21 cellular contexts compared by ENCODE assay signal in the genomic region with DNA sequence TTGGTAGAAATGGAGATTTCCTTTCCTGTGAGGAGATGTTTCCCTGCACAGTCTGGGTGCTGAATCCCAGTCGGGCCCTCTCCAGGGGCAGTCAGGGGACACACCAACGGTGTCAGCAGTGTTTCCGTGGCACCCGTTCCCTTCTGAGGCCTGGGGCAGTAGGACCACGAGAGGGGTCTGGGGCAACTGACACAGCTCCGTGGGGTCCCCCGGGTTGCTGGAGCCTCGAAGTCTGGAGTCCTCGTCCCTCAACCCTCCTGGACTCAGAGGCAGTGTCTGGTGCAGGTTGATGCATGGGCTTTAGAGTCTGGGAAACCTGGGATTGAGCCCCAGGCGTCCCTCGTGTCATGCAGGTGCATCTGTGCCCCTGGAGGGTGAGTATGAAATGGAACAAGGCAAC.
DNase-seq lines count a peak whose midpoint lies in the region; ATAC-seq, FAIRE-seq and TF ChIP-seq lines count a peak whose summit lies in the region.
"Had no signal": no experiment of that assay in that cellular context is flagged by ENCODE, and none has a peak within 500 bp of the region (broad histone marks: within the 10 kb centered on the region; RNA-seq: fewer than 3 reads in every experiment).

No MANE protein-coding gene starts in this region.

- CTCF ChIA-PET in activated CD4-positive, alpha-beta T cell treated with anti-CD3 and anti-CD28 coated beads, Interleukin-2, amount 10 ng/mL, durations not matched to agents 7 days and 5 days (lab: Charles Lee), result no interaction called here

- H3K4me1 Mint-ChIP-seq in activated CD4-positive, alpha-beta T cell treated with anti-CD3 and anti-CD28 coated beads, Interleukin-2, amount 10 ng/mL, durations not matched to agents 7 days and 5 days, result no peaks in the 10 kb centered on the region
- H3K4me1 Mint-ChIP-seq: B cell had no signal

- no peak overlapping the region for H3K4me3 Mint-ChIP-seq in activated CD4-positive, alpha-beta T cell treated with anti-CD3 and anti-CD28 coated beads, Interleukin-2, amount 10 ng/mL, durations not matched to agents 7 days and 5 days
- H3K4me3 Mint-ChIP-seq: B cell had no signal

- H3K36me3 Mint-ChIP-seq in activated CD4-positive, alpha-beta T cell treated with anti-CD3 and anti-CD28 coated beads, Interleukin-2, amount 10 ng/mL, durations not matched to agents 7 days and 5 days (ENCODE audit: low read depth), result no peaks in the 10 kb centered on the region

- H3K9me3 Mint-ChIP-seq in activated CD4-positive, alpha-beta T cell treated with anti-CD3 and anti-CD28 coated beads, Interleukin-2, amount 10 ng/mL, durations not matched to agents 7 days and 5 days, result no peaks in the 10 kb centered on the region

- no peaks in the 10 kb centered on the region for H3K36me3 ChIP-seq in left ventricle myocardium inferior
- H3K36me3 ChIP-seq in kidney (ENCODE audit: control insufficient read depth in 1 of 2, insufficient read depth in 2 of 2, low read length in 2 of 2), result no peaks in the 10 kb centered on the region
- H3K36me3 ChIP-seq in upper lobe of right lung, result no peaks in the 10 kb centered on the region

- no peaks in the 10 kb centered on the region for H3K4me1 ChIP-seq in left ventricle myocardium inferior
- no peaks in the 10 kb centered on the region for H3K4me1 ChIP-seq in kidney (ENCODE audit: control insufficient read depth in 1 of 2, insufficient read depth in 1 of 2, low read depth in 1 of 2, low read length in 2 of 2)
- H3K4me1 ChIP-seq in upper lobe of right lung, result no peaks in the 10 kb centered on the region

- ATAC-seq in Right ventricle myocardium superior (ENCODE audit: poor library complexity), result no peak
- ATAC-seq in sciatic nerve, result no peak
- ATAC-seq in upper lobe of right lung, result no peak
- ATAC-seq in HG02938 (IDR thresholded peaks at IDR 0.05; ENCODE audit: unreplicated experiment), result no peak
- ATAC-seq: A549 had no signal

- peak; percentile 14 for DNase-seq in Right ventricle myocardium superior
- DNase-seq in left ventricle myocardium inferior, result no peak
- DNase-seq in kidney, result peak; percentile 39
- DNase-seq in sciatic nerve (ENCODE audit: low spot score), result peak; percentile 21
- peak; percentile 53 for DNase-seq in upper lobe of right lung
- no peak for DNase-seq in activated CD4-positive, alpha-beta T cell treated with anti-CD3 and anti-CD28 coated beads, Interleukin-2, amount 10 ng/mL, durations not matched to agents 7 days and 5 days
- no peak for DNase-seq in A172 (ENCODE audit: low spot score)
- DNase-seq: EL, GF-D8, KG1, NCI-H1092 treated with DMSO at 0.1 percent for 48 hours, NCI-H1436 treated with DMSO at 0.1 percent for 48 hours, NCI-H2029, NCI-H2227 treated with DMSO at 0.1 percent for 48 hours, NCI-H510A had no signal

- H3K9ac ChIP-seq in kidney (ENCODE audit: low read length in 2 of 2), result no peak overlapping the region

- H3K27ac ChIP-seq in left ventricle myocardium inferior (replicated peaks) (no peak overlapping the region), kidney (ENCODE audit: low read depth in 2 of 2, low read length in 2 of 2) (no peak overlapping the region), upper lobe of right lung (no peak overlapping the region)
- H3K27ac ChIP-seq: A549, PC-9, RWPE1 had no signal

- H3K27ac Mint-ChIP-seq in activated CD4-positive, alpha-beta T cell treated with anti-CD3 and anti-CD28 coated beads, Interleukin-2, amount 10 ng/mL, durations not matched to agents 7 days and 5 days, result no peak overlapping the region
- H3K27ac Mint-ChIP-seq: B cell had no signal

- intact Hi-C loops in Right ventricle myocardium superior (cut with DNase I), result no loop called here
- intact Hi-C loops in left ventricle myocardium inferior (cut with micrococcal nuclease), result no loop called here
- intact Hi-C loops in kidney (cut with DNase I), result no loop called here
- intact Hi-C loops in sciatic nerve (cut with DNase I), result no loop called here
- intact Hi-C loops in upper lobe of right lung (cut with DNase I), result no loop called here

- H3K4me3 ChIP-seq in left ventricle myocardium inferior, result no peak overlapping the region
- H3K4me3 ChIP-seq in kidney (ENCODE audit: low read length in 2 of 2), result no peak overlapping the region
- H3K4me3 ChIP-seq in upper lobe of right lung, result no peak overlapping the region
- H3K4me3 ChIP-seq: A549, PC-9 had no signal

- no peaks in the 10 kb centered on the region for H3K27me3 Mint-ChIP-seq in activated CD4-positive, alpha-beta T cell treated with anti-CD3 and anti-CD28 coated beads, Interleukin-2, amount 10 ng/mL, durations not matched to agents 7 days and 5 days

- no peak for FAIRE-seq in kidney (lab: Jason Lieb, UNC)
- FAIRE-seq: A549, HTR-8/SVneo had no signal

- peaks cover 35% of the 10 kb centered on the region for H3K27me3 ChIP-seq in left ventricle myocardium inferior (ENCODE audit: low read depth)
- H3K27me3 ChIP-seq in upper lobe of right lung, result no peaks in the 10 kb centered on the region

- POLR2A ChIA-PET in activated CD4-positive, alpha-beta T cell treated with anti-CD3 and anti-CD28 coated beads, Interleukin-2, amount 10 ng/mL, durations not matched to agents 7 days and 5 days (lab: Charles Lee), result no interaction called here

- no peaks in the 10 kb centered on the region for H3K9me3 ChIP-seq in left ventricle myocardium inferior (replicated peaks)
- no peaks in the 10 kb centered on the region for H3K9me3 ChIP-seq in kidney (ENCODE audit: control insufficient read depth in 1 of 2, low read length in 2 of 2)
- no peaks in the 10 kb centered on the region for H3K9me3 ChIP-seq in upper lobe of right lung
- H3K9me3 ChIP-seq: A549 had no signal

- TF ChIP-seq CTCF in left ventricle myocardium inferior (IDR thresholded peaks at IDR 0.05; ENCODE audit: borderline replicate concordance) (no peak), kidney (IDR thresholded peaks at IDR 0.05; ENCODE audit: borderline replicate concordance, extremely low read depth, insufficient read depth) (no peak), upper lobe of right lung (IDR thresholded peaks at IDR 0.05) (no peak)

Comparison
In these comparisons a context has a peak if more than half of its experiments do, and no peak if none do; other contexts are left out.
1. DNase-seq: peak in Right ventricle myocardium superior (single experiment), kidney (single experiment), sciatic nerve (single experiment) and upper lobe of right lung (single experiment); none in left ventricle myocardium inferior (single experiment), activated CD4-positive, alpha-beta T cell treated with anti-CD3 and anti-CD28 coated beads, Interleukin-2, amount 10 ng/mL, durations not matched to agents 7 days and 5 days (single experiment) and A172 (single experiment).